In genomic region chr10:62058896-62059423, GRCh38 we compare ENCODE assay signal across 10 cellular contexts.
DNase-seq lines count a peak whose midpoint lies in the region; ATAC-seq and TF ChIP-seq lines count a peak whose summit lies in the region.
"Had no signal": no experiment of that assay in that cellular context is flagged by ENCODE, and none has a peak within 500 bp of the region (broad histone marks: within the 10 kb centered on the region; RNA-seq: fewer than 3 reads in every experiment).

No MANE protein-coding gene starts in this region.

- CTCF ChIA-PET in T-cell (lab: Charles Lee) = interaction anchor here in 1 of 2 donors (0.7 kb wide), 1 partner anchor 81 kb away, joined by 3 read pairs; no protein-coding TSS in a partner anchor
- CTCF ChIA-PET in PC-9 (lab: Charles Lee) = no interaction called here

- H3K4me2 ChIP-seq in PC-9 = no peak overlapping the region

- DNase-seq in activated T-cell treated with anti-CD3 and anti-CD28 coated beads, Interleukin-2, amount 50 U/mL, for 72 hours = no peak
- DNase-seq in activated T-cell treated with anti-CD3 and anti-CD28 coated beads, Interleukin-2, amount 50 U/mL, for 1 hour = no peak
- DNase-seq in T-cell = no peak
- DNase-seq in lung (ENCODE audit: low spot score) = no peak
- DNase-seq in thoracic aorta (ENCODE audit: low spot score) = no peak
- no peak for DNase-seq in effector memory CD8-positive, alpha-beta T cell
- DNase-seq in PC-9 = no peak
- DNase-seq in RPMI8226 = no peak
- DNase-seq: MG63, NCI-H524 had no signal

- H3K27me3 ChIP-seq in lung (ENCODE audit: control insufficient read depth, insufficient read depth) = no peaks in the 10 kb centered on the region
- H3K27me3 ChIP-seq in thoracic aorta (replicated peaks; ENCODE audit: insufficient read depth) = no peaks in the 10 kb centered on the region
- H3K27me3 ChIP-seq in PC-9 (ENCODE audit: insufficient read depth, low read depth) = no peaks in the 10 kb centered on the region
- H3K27me3 ChIP-seq: MG63 had no signal

- no peaks in the 10 kb centered on the region for H3F3A ChIP-seq in PC-9 (ENCODE audit: insufficient read depth, low read depth)

- 29 to 41% methylated on average over 1 of the region's 1 CpG for WGBS in lung, 2 donors

- BruUV-seq in PC-9 (replicated peaks; lab: Mats Ljungman, UMichigan) = no TSS peak

- H3K36me3 ChIP-seq in lung (ENCODE audit: control insufficient read depth in 2 of 2, insufficient read depth in 2 of 2, low read length in 2 of 2) (peaks cover 1 to 16% of the 10 kb centered on the region in 2 donors), thoracic aorta (peaks cover 9% of the 10 kb centered on the region), PC-9 (ENCODE audit: low read depth) (0 out of 2 replicates have a peak, but pooled peaks cover 9% of the 10 kb centered on the region)

- H3K4me1 ChIP-seq in lung (ENCODE audit: control insufficient read depth in 2 of 2, insufficient read depth in 2 of 2, low read length in 2 of 2) (peaks cover 5 to 59% of the 10 kb centered on the region in 2 donors), thoracic aorta (ENCODE audit: control insufficient read depth in 1 of 2, low read depth in 2 of 2) (peaks cover 63 to 87% of the 10 kb centered on the region in 2 donors), PC-9 (replicated peaks; ENCODE audit: insufficient read depth) (no peaks in the 10 kb centered on the region)

- peaks cover 100% of the 10 kb centered on the region for H3K4me1 Mint-ChIP-seq in activated T-cell treated with anti-CD3 and anti-CD28 coated beads, Interleukin-2, amount 50 U/mL, for 72 hours (ENCODE audit: low read depth)
- H3K4me1 Mint-ChIP-seq in T-cell = peaks cover 86 to 97% (median 95%) of the 10 kb centered on the region in 3 donors
- peaks cover 20 to 27% of the 10 kb centered on the region in 2 donors for H3K4me1 Mint-ChIP-seq in effector memory CD8-positive, alpha-beta T cell (ENCODE audit: low read depth in 2 of 2)

- H3K9me3 Mint-ChIP-seq in activated T-cell treated with anti-CD3 and anti-CD28 coated beads, Interleukin-2, amount 50 U/mL, for 72 hours = peaks cover 4 to 10% of the 10 kb centered on the region in 2 donors
- H3K9me3 Mint-ChIP-seq in T-cell = peaks cover 0 to 9% (median 0%) of the 10 kb centered on the region in 3 donors
- no peaks in the 10 kb centered on the region for H3K9me3 Mint-ChIP-seq in effector memory CD8-positive, alpha-beta T cell

- peaks cover 41 to 85% of the 10 kb centered on the region in 2 donors for H3K36me3 Mint-ChIP-seq in activated T-cell treated with anti-CD3 and anti-CD28 coated beads, Interleukin-2, amount 50 U/mL, for 72 hours (ENCODE audit: insufficient read depth in 2 of 2)
- H3K36me3 Mint-ChIP-seq in T-cell = peaks cover 91% of the 10 kb centered on the region
- H3K36me3 Mint-ChIP-seq in effector memory CD8-positive, alpha-beta T cell (ENCODE audit: insufficient read depth) = peaks cover 15% of the 10 kb centered on the region

- intact Hi-C loops in PC-9 (cut with micrococcal nuclease; ENCODE audit: unreplicated experiment) = no loop called here

- no peak for ATAC-seq in activated T-cell treated with anti-CD3 and anti-CD28 coated beads, Interleukin-2, amount 50 U/mL, for 72 hours (replicated peaks in 1 of 2)
- ATAC-seq in T-cell (replicated peaks in 1 of 4) = no peak
- no peak for ATAC-seq in lung (ENCODE audit: insufficient read depth, low FRiP score)
- no peak for ATAC-seq in thoracic aorta (ENCODE audit: insufficient number of reproducible peaks, low FRiP score, low read depth)
- ATAC-seq in effector memory CD8-positive, alpha-beta T cell (replicated peaks) = no peak

- TF ChIP-seq CTCF in lung (IDR thresholded peaks at IDR 0.05; ENCODE audit: control extremely low read depth, extremely low read depth) (no peak), thoracic aorta (IDR thresholded peaks at IDR 0.05) (no peak), PC-9 (conservative IDR thresholded peaks at IDR 0.05) (no peak)

- H3K27me3 Mint-ChIP-seq in activated T-cell treated with anti-CD3 and anti-CD28 coated beads, Interleukin-2, amount 50 U/mL, for 72 hours (ENCODE audit: low read depth) = no peaks in the 10 kb centered on the region
- H3K27me3 Mint-ChIP-seq in T-cell = no peaks in the 10 kb centered on the region
- H3K27me3 Mint-ChIP-seq in effector memory CD8-positive, alpha-beta T cell = no peaks in the 10 kb centered on the region

- POLR2A ChIA-PET in T-cell (lab: Charles Lee) (interaction anchor here (0.6 to 1.3 kb wide), 3 partner anchors 9 to 24 kb away, joined by 3 to 4 read pairs (median 3); no protein-coding TSS in a partner anchor), PC-9 (lab: Charles Lee; ENCODE audit: unreplicated experiment) (no interaction called here)

- peak overlapping the region; percentile 99 for H3K27ac Mint-ChIP-seq in activated T-cell treated with anti-CD3 and anti-CD28 coated beads, Interleukin-2, amount 50 U/mL, for 72 hours
- H3K27ac Mint-ChIP-seq in T-cell = peak overlapping the region; percentile 14 to 58
- no peak overlapping the region for H3K27ac Mint-ChIP-seq in effector memory CD8-positive, alpha-beta T cell

- peak overlapping the region; percentile 45 to 70 for H3K27ac ChIP-seq in lung (ENCODE audit: low read depth in 1 of 2, low read length in 1 of 2)
- peak overlapping the region; percentile 74 to 96 for H3K27ac ChIP-seq in thoracic aorta
- no peak overlapping the region for H3K27ac ChIP-seq in PC-9

- H3K4me3 ChIP-seq in lung = no peak overlapping the region
- peak overlapping the region; percentile 83 for H3K4me3 ChIP-seq in thoracic aorta
- H3K4me3 ChIP-seq in PC-9 = no peak overlapping the region
- H3K4me3 ChIP-seq: MG63 had no signal

- H3K4me3 Mint-ChIP-seq in activated T-cell treated with anti-CD3 and anti-CD28 coated beads, Interleukin-2, amount 50 U/mL, for 72 hours = peak overlapping the region in 1 of 2 donors; percentile 96
- peak overlapping the region in 1 of 3 donors; percentile 17 for H3K4me3 Mint-ChIP-seq in T-cell
- H3K4me3 Mint-ChIP-seq in effector memory CD8-positive, alpha-beta T cell = no peak overlapping the region

- no peaks in the 10 kb centered on the region for H3K9me2 ChIP-seq in PC-9 (ENCODE audit: insufficient read depth)

- H3K79me2 ChIP-seq in PC-9 (ENCODE audit: low read depth) = no peaks in the 10 kb centered on the region

- H2AFZ ChIP-seq in PC-9 = no peak overlapping the region

- H3K9me3 ChIP-seq in lung (ENCODE audit: control insufficient read depth in 2 of 2, insufficient read depth in 1 of 2, low read length in 1 of 2) (peaks cover 0 to 2% of the 10 kb centered on the region in 2 donors), thoracic aorta (no peaks in the 10 kb centered on the region), PC-9 (ENCODE audit: insufficient read depth, low read depth) (no peaks in the 10 kb centered on the region)
- H3K9me3 ChIP-seq: MG63 had no signal

- H4K20me1 ChIP-seq in PC-9 (ENCODE audit: insufficient read depth) = no peaks in the 10 kb centered on the region

Comparison
In these comparisons a context has a peak if more than half of its experiments do, and no peak if none do; other contexts are left out.
1. H3K27ac Mint-ChIP-seq: peak in activated T-cell treated with anti-CD3 and anti-CD28 coated beads, Interleukin-2, amount 50 U/mL, for 72 hours (single experiment) and T-cell (2 of 2); none in effector memory CD8-positive, alpha-beta T cell (0 of 2).